Comparison of ENCODE assay signal across 26 cellular contexts in the genomic region with DNA sequence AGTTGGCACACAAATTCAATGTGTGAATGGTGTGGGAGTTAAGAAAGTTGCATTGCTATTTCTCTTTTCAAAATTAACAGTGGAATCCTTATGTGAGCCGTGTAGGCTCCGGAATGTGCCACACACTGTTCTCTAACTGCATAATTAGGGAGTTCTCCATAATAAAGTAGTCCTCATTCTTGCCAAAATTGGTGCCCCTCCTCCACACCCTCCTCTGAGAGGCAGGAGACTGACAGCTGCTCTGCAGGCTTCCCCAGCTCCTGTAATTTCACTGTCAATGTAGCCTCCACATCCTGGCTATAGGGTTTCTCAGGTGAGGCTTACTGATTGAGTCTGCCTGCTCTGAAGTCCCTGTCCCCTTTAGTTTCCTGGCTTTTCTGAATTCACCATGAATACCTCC. TPM values are rescaled to one million over a fixed set of nuclear protein-coding genes. Genes with fewer than 3 reads are reported as not detected.
DNase-seq lines count a peak whose midpoint lies in the region; ATAC-seq and TF ChIP-seq lines count a peak whose summit lies in the region.
"Had no signal": no experiment of that assay in that cellular context is flagged by ENCODE, and none has a peak within 500 bp of the region (broad histone marks: within the 10 kb centered on the region; RNA-seq: fewer than 3 reads in every experiment).

No MANE protein-coding gene starts in this region.

- DNase-seq in activated CD8-positive, alpha-beta T cell treated with anti-CD3 and anti-CD28 coated beads for 36 hours, result no peak
- no peak for DNase-seq in activated CD8-positive, alpha-beta T cell treated with anti-CD3 and anti-CD28 coated beads, Interleukin-2, amount 10 ng/mL, durations not matched to agents 7 days and 5 days
- DNase-seq in NCI-H1105 treated with DMSO at 0.1 percent for 48 hours (lab: John Stamatoyannopoulos, UW), result peak; percentile 62
- DNase-seq in amygdala (lab: John Stamatoyannopoulos, UW), result peak in 36 of 56 donors; percentile 5 to 64 (median 22)
- DNase-seq in nucleus accumbens (lab: John Stamatoyannopoulos, UW), result peak in 31 of 56 donors; percentile 4 to 67 (median 26)
- no peak for DNase-seq in activated CD8-positive, alpha-beta memory T cell treated with anti-CD3 and anti-CD28 coated beads, Interleukin-2, amount 50 U/mL, for 4 hours
- DNase-seq in SKM-1 treated with dmso at 0.1 percent for 144 hours (lab: John Stamatoyannopoulos, UW; ENCODE audit: unreplicated experiment), result no peak
- DNase-seq: ACHN; activated B cell treated with CpG ODN at 0.5 μM for 24 hours; CD8-positive, alpha-beta T cell; DMS79; H7; left cardiac atrium; mesenchymal stem cell; Peyer's patch; stimulated activated CD4-positive, alpha-beta T cell treated with anti-CD3 and anti-CD28 coated beads, Interleukin-4, amount 100 ng/mL, for 24 hours; testis had no signal

- H3K9me3 Mint-ChIP-seq in activated CD8-positive, alpha-beta T cell treated with anti-CD3 and anti-CD28 coated beads for 36 hours, result no peaks in the 10 kb centered on the region
- H3K9me3 Mint-ChIP-seq in activated CD8-positive, alpha-beta T cell treated with anti-CD3 and anti-CD28 coated beads, Interleukin-2, amount 10 ng/mL, durations not matched to agents 7 days and 5 days (ENCODE audit: insufficient read depth), result no peaks in the 10 kb centered on the region
- H3K9me3 Mint-ChIP-seq: activated B cell treated with CpG ODN at 0.5 μM for 24 hours; CD8-positive, alpha-beta T cell; neural crest cell; T-helper 2 cell treated with Interferon-gamma antibody and Interleukin-4, amounts not matched to agents 5 μg/mL and 100 μg/mL, for 36 hours had no signal

- TF ChIP-seq CTCF in activated CD8-positive, alpha-beta T cell treated with anti-CD3 and anti-CD28 coated beads for 36 hours (IDR thresholded peaks at IDR 0.05), result no peak

- ATAC-seq in activated CD8-positive, alpha-beta T cell treated with anti-CD3 and anti-CD28 coated beads for 36 hours, result no peak
- ATAC-seq in activated CD8-positive, alpha-beta T cell treated with anti-CD3 and anti-CD28 coated beads, Interleukin-2, amount 10 ng/mL, durations not matched to agents 7 days and 5 days, result no peak
- no peak for ATAC-seq in HG02852 (IDR thresholded peaks at IDR 0.05; ENCODE audit: unreplicated experiment)
- ATAC-seq: CD8-positive, alpha-beta T cell; gastroesophageal sphincter; left cardiac atrium had no signal

- H3K4me1 Mint-ChIP-seq in activated CD8-positive, alpha-beta T cell treated with anti-CD3 and anti-CD28 coated beads for 36 hours (ENCODE audit: low read depth), result peaks cover 80% of the 10 kb centered on the region
- H3K4me1 Mint-ChIP-seq in activated CD8-positive, alpha-beta T cell treated with anti-CD3 and anti-CD28 coated beads, Interleukin-2, amount 10 ng/mL, durations not matched to agents 7 days and 5 days (ENCODE audit: low read depth), result peaks cover 32% of the 10 kb centered on the region

- H3K4me3 Mint-ChIP-seq in activated CD8-positive, alpha-beta T cell treated with anti-CD3 and anti-CD28 coated beads for 36 hours, result no peak overlapping the region
- H3K4me3 Mint-ChIP-seq in activated CD8-positive, alpha-beta T cell treated with anti-CD3 and anti-CD28 coated beads, Interleukin-2, amount 10 ng/mL, durations not matched to agents 7 days and 5 days, result no peak overlapping the region
- H3K4me3 Mint-ChIP-seq: activated B cell treated with CpG ODN at 0.5 μM for 24 hours; CD8-positive, alpha-beta T cell; neural crest cell had no signal

- peak overlapping the region; percentile 75 for H3K27ac Mint-ChIP-seq in activated CD8-positive, alpha-beta T cell treated with anti-CD3 and anti-CD28 coated beads for 36 hours
- no peak overlapping the region for H3K27ac Mint-ChIP-seq in activated CD8-positive, alpha-beta T cell treated with anti-CD3 and anti-CD28 coated beads, Interleukin-2, amount 10 ng/mL, durations not matched to agents 7 days and 5 days
- H3K27ac Mint-ChIP-seq: activated B cell treated with CpG ODN at 0.5 μM for 24 hours; CD8-positive, alpha-beta T cell; T-helper 2 cell treated with Interferon-gamma antibody and Interleukin-4, amounts not matched to agents 5 μg/mL and 100 μg/mL, for 36 hours had no signal

- peaks cover 3% of the 10 kb centered on the region for H3K36me3 Mint-ChIP-seq in activated CD8-positive, alpha-beta T cell treated with anti-CD3 and anti-CD28 coated beads for 36 hours (ENCODE audit: low read depth)
- H3K36me3 Mint-ChIP-seq in activated CD8-positive, alpha-beta T cell treated with anti-CD3 and anti-CD28 coated beads, Interleukin-2, amount 10 ng/mL, durations not matched to agents 7 days and 5 days (ENCODE audit: low read depth), result no peaks in the 10 kb centered on the region
- H3K36me3 Mint-ChIP-seq: CD8-positive, alpha-beta T cell had no signal

- CTCF ChIA-PET in activated CD8-positive, alpha-beta T cell treated with anti-CD3 and anti-CD28 coated beads for 36 hours (lab: Charles Lee), result interaction anchor here (0.8 to 2.9 kb wide), 4 partner anchors 9 to 24 kb away, joined by 3 to 15 read pairs (median 6); no protein-coding TSS in a partner anchor
- CTCF ChIA-PET in activated CD8-positive, alpha-beta T cell treated with anti-CD3 and anti-CD28 coated beads, Interleukin-2, amount 10 ng/mL, durations not matched to agents 7 days and 5 days (lab: Charles Lee), result interaction anchor here (1.0 kb wide), 2 partner anchors 8 to 10 kb away, joined by 4 read pairs; no protein-coding TSS in a partner anchor

- POLR2A ChIA-PET in activated CD8-positive, alpha-beta T cell treated with anti-CD3 and anti-CD28 coated beads for 36 hours (lab: Charles Lee), result interaction anchor here (1.2 to 2.1 kb wide), 2 partner anchors 10 to 17 kb away, joined by 4 to 7 read pairs; no protein-coding TSS in a partner anchor
- POLR2A ChIA-PET in activated CD8-positive, alpha-beta T cell treated with anti-CD3 and anti-CD28 coated beads, Interleukin-2, amount 10 ng/mL, durations not matched to agents 7 days and 5 days (lab: Charles Lee), result no interaction called here

- H3K27me3 Mint-ChIP-seq in activated CD8-positive, alpha-beta T cell treated with anti-CD3 and anti-CD28 coated beads for 36 hours, result no peaks in the 10 kb centered on the region
- no peaks in the 10 kb centered on the region for H3K27me3 Mint-ChIP-seq in activated CD8-positive, alpha-beta T cell treated with anti-CD3 and anti-CD28 coated beads, Interleukin-2, amount 10 ng/mL, durations not matched to agents 7 days and 5 days (ENCODE audit: low read depth)

- intact Hi-C loops in activated CD8-positive, alpha-beta T cell treated with anti-CD3 and anti-CD28 coated beads for 36 hours (cut with micrococcal nuclease), result loop anchor here (2.0 kb wide), 1 partner anchor 17 kb away; no protein-coding TSS in a partner anchor

RNA-seq across cellular contexts. Expression of a gene that starts 20.1 kb away (rescaled TPM):
- not detected for total RNA-seq in activated CD8-positive, alpha-beta T cell treated with anti-CD3 and anti-CD28 coated beads for 36 hours
- not detected for total RNA-seq in activated CD8-positive, alpha-beta T cell treated with anti-CD3 and anti-CD28 coated beads, Interleukin-2, amount 10 ng/mL, durations not matched to agents 7 days and 5 days
- total RNA-seq: activated B cell treated with CpG ODN at 0.5 μM for 24 hours; cardiac septum; CD8-positive, alpha-beta T cell; esophagus muscularis mucosa; gastroesophageal sphincter; H7; left cardiac atrium; neural crest cell; Peyer's patch; pulmonary artery endothelial cell; SK-MEL-5; smooth muscle cell had no signal

RNA-seq across cellular contexts. Expression of a gene that starts 53.5 kb away (rescaled TPM):
- 10 to 100 TPM; 38.7 to 39.1 TPM for total RNA-seq in activated CD8-positive, alpha-beta T cell treated with anti-CD3 and anti-CD28 coated beads for 36 hours
- 10 to 100 TPM; 16.0 to 16.5 TPM for total RNA-seq in activated CD8-positive, alpha-beta T cell treated with anti-CD3 and anti-CD28 coated beads, Interleukin-2, amount 10 ng/mL, durations not matched to agents 7 days and 5 days

RNA-seq across cellular contexts. Expression of a gene that starts 53.6 kb away (rescaled TPM):
- 10 to 100 TPM in 1 of 2 experiments, 1 to 10 TPM in 1; 7.6 to 10.2 TPM for total RNA-seq in activated CD8-positive, alpha-beta T cell treated with anti-CD3 and anti-CD28 coated beads for 36 hours
- 1 to 10 TPM; 1.9 to 2.2 TPM for total RNA-seq in activated CD8-positive, alpha-beta T cell treated with anti-CD3 and anti-CD28 coated beads, Interleukin-2, amount 10 ng/mL, durations not matched to agents 7 days and 5 days

Comparison
In these comparisons a context has a peak if more than half of its experiments do, and no peak if none do; other contexts are left out.
1. DNase-seq: peak in NCI-H1105 treated with DMSO at 0.1 percent for 48 hours (single experiment), amygdala (36 of 56) and nucleus accumbens (31 of 56); none in activated CD8-positive, alpha-beta T cell treated with anti-CD3 and anti-CD28 coated beads for 36 hours (single experiment), activated CD8-positive, alpha-beta T cell treated with anti-CD3 and anti-CD28 coated beads, Interleukin-2, amount 10 ng/mL, durations not matched to agents 7 days and 5 days (single experiment), activated CD8-positive, alpha-beta memory T cell treated with anti-CD3 and anti-CD28 coated beads, Interleukin-2, amount 50 U/mL, for 4 hours (single experiment) and SKM-1 treated with dmso at 0.1 percent for 144 hours (single experiment).